16 cellular contexts compared by ENCODE assay signal in genomic region chr21:42337276-42337675, GRCh38. TPM values are rescaled to one million over a fixed set of nuclear protein-coding genes. Genes with fewer than 3 reads are reported as not detected.
A peak's percentile ranks its signal among the peaks of the same experiment; 100 is the strongest.
DNase-seq lines count a peak whose midpoint lies in the region; ATAC-seq and TF ChIP-seq lines count a peak whose summit lies in the region.
"Had no signal": no experiment of that assay in that cellular context is flagged by ENCODE, and none has a peak within 500 bp of the region (broad histone marks: within the 10 kb centered on the region; RNA-seq: fewer than 3 reads in every experiment).

No MANE protein-coding gene starts in this region.

- POLR2A ChIA-PET in activated CD8-positive, alpha-beta T cell treated with anti-CD3 and anti-CD28 coated beads for 36 hours (lab: Charles Lee): interaction anchor here (1.0 to 1.8 kb wide), 4 partner anchors 37 to 110 kb away, joined by 3 to 6 read pairs (median 5); partner anchors contain the start of gene UBASH3A
- POLR2A ChIA-PET in activated CD8-positive, alpha-beta T cell treated with anti-CD3 and anti-CD28 coated beads, Interleukin-2, amount 10 ng/mL, durations not matched to agents 7 days and 5 days (lab: Charles Lee): no interaction called here

- no peak overlapping the region for H4K8ac ChIP-seq in H9 (replicated peaks; ENCODE audit: insufficient read length, low read depth, low read length)

- no peak for TF ChIP-seq CTCF in activated CD8-positive, alpha-beta T cell treated with anti-CD3 and anti-CD28 coated beads for 36 hours (IDR thresholded peaks at IDR 0.05)
- no peak for TF ChIP-seq CTCF in H9 (conservative IDR thresholded peaks at IDR 0.05)
- no peak for TF ChIP-seq CTCF in brain (conservative IDR thresholded peaks at IDR 0.05)
- no peak for TF ChIP-seq CTCF in right atrium auricular region (IDR thresholded peaks at IDR 0.05)

- no peak overlapping the region for H2BK5ac ChIP-seq in H9 (ENCODE audit: insufficient read length, low read length)

- H3K4me1 ChIP-seq in H9 (ENCODE audit: insufficient read depth, low read length) (peaks cover 1% of the 10 kb centered on the region; the same call in 1 of the 2 replicates), right atrium auricular region (no peaks in the 10 kb centered on the region)

- H3K27me3 ChIP-seq in H9 (ENCODE audit: insufficient read depth, low read length): no peaks in the 10 kb centered on the region
- no peaks in the 10 kb centered on the region for H3K27me3 ChIP-seq in right atrium auricular region
- H3K27me3 ChIP-seq: BLaER1, Peyer's patch had no signal

- H3K9me3 Mint-ChIP-seq in activated CD8-positive, alpha-beta T cell treated with anti-CD3 and anti-CD28 coated beads for 36 hours: peaks cover 1% of the 10 kb centered on the region
- no peaks in the 10 kb centered on the region for H3K9me3 Mint-ChIP-seq in activated CD8-positive, alpha-beta T cell treated with anti-CD3 and anti-CD28 coated beads, Interleukin-2, amount 10 ng/mL, durations not matched to agents 7 days and 5 days (ENCODE audit: insufficient read depth)
- H3K9me3 Mint-ChIP-seq in H9 (peaks cover 4 to 6% of the 10 kb centered on the region in 2 experiments; a peak in 4 of 5 replicates), brain (peaks cover 0 to 16% (median 5%) of the 10 kb centered on the region in 5 experiments)

- H3K18ac ChIP-seq in H9 (ENCODE audit: insufficient read length, low read depth, low read length): no peak overlapping the region

- no peak overlapping the region for H2BK120ac ChIP-seq in H9 (ENCODE audit: low read depth, low read length, poor library complexity, severe bottlenecking)

- no peak for DNase-seq in activated CD8-positive, alpha-beta T cell treated with anti-CD3 and anti-CD28 coated beads for 36 hours
- DNase-seq in activated CD8-positive, alpha-beta T cell treated with anti-CD3 and anti-CD28 coated beads, Interleukin-2, amount 10 ng/mL, durations not matched to agents 7 days and 5 days: no peak
- DNase-seq in H9 (no peak), right atrium auricular region (ENCODE audit: low spot score) (no peak)
- peak; percentile 8 for DNase-seq in stimulated activated CD8-positive, alpha-beta memory T cell treated with anti-CD3 and anti-CD28 coated beads, Interleukin-4, amount 100 ng/mL, for 48 hours
- no peak for DNase-seq in activated CD4-positive, CD25-positive, alpha-beta regulatory T cell (lab: John Stamatoyannopoulos, UW)

- H3T11ph ChIP-seq in H9 (ENCODE audit: low read length): no peak overlapping the region

- no peak overlapping the region for H2BK20ac ChIP-seq in H9 (ENCODE audit: low read depth, low read length, poor library complexity, severe bottlenecking)

- no peak overlapping the region for H3K4ac ChIP-seq in H9 (ENCODE audit: low read depth, low read length)

- H3K27ac ChIP-seq in H9 (ENCODE audit: insufficient read length, low read depth, low read length) (no peak overlapping the region), right atrium auricular region (no peak overlapping the region)
- H3K27ac ChIP-seq: BLaER1, KMS-11 had no signal

- ATAC-seq in activated CD8-positive, alpha-beta T cell treated with anti-CD3 and anti-CD28 coated beads for 36 hours: no peak
- no peak for ATAC-seq in activated CD8-positive, alpha-beta T cell treated with anti-CD3 and anti-CD28 coated beads, Interleukin-2, amount 10 ng/mL, durations not matched to agents 7 days and 5 days
- no peak for ATAC-seq in HG03175 (IDR thresholded peaks at IDR 0.05; ENCODE audit: unreplicated experiment)

- no peak overlapping the region for H4K91ac ChIP-seq in H9 (ENCODE audit: insufficient read length, low read depth, low read length)

- H3K4me3 ChIP-seq in right atrium auricular region: no peak overlapping the region
- H3K4me3 ChIP-seq: BLaER1, Peyer's patch had no signal

- H3K36me3 ChIP-seq in right atrium auricular region: no peaks in the 10 kb centered on the region
- H3K36me3 ChIP-seq: BLaER1, Peyer's patch had no signal

- CTCF ChIA-PET in activated CD8-positive, alpha-beta T cell treated with anti-CD3 and anti-CD28 coated beads for 36 hours (lab: Charles Lee): interaction anchor here (0.6 to 5.9 kb wide), 32 partner anchors 8 to 220 kb away, joined by 3 to 47 read pairs (median 5); partner anchors contain the start of genes RSPH1, TFF1 and UBASH3A
- CTCF ChIA-PET in activated CD8-positive, alpha-beta T cell treated with anti-CD3 and anti-CD28 coated beads, Interleukin-2, amount 10 ng/mL, durations not matched to agents 7 days and 5 days (lab: Charles Lee): interaction anchor here (0.6 to 4.0 kb wide), 16 partner anchors 12 to 220 kb away, joined by 3 to 18 read pairs (median 4); partner anchors contain the start of gene UBASH3A

- H3K23ac ChIP-seq in H9 (ENCODE audit: insufficient read length, low read depth, low read length): no peak overlapping the region

- no CpG with 5 or more reads among the region's 4 CpGs for WGBS in H9 (ENCODE audit: extremely low coverage, insufficient read length, low lambda C conversion rate)

- H3K4me2 ChIP-seq in H9 (ENCODE audit: insufficient read depth, insufficient read length, low read length): no peak overlapping the region
- H3K4me2 ChIP-seq: BLaER1, KMS-11 had no signal

- no peak overlapping the region for H4K5ac ChIP-seq in H9 (ENCODE audit: insufficient read length, low read depth, low read length)

- no peak overlapping the region for H3K9ac ChIP-seq in H9 (ENCODE audit: extremely low read depth, insufficient read length, low read length)
- H3K9ac ChIP-seq: BLaER1, KMS-11 had no signal

- no peak overlapping the region for H3K14ac ChIP-seq in H9 (ENCODE audit: insufficient read depth, low read length)

- no peak overlapping the region for H2AK5ac ChIP-seq in H9 (ENCODE audit: insufficient read length, low read length)

- no peak overlapping the region for H2BK15ac ChIP-seq in H9 (ENCODE audit: low read depth, low read length)

- H3K9me3 ChIP-seq in H9 (ENCODE audit: control insufficient read depth, low read depth, low read length) (peaks cover under 1% of the 10 kb centered on the region), right atrium auricular region (no peaks in the 10 kb centered on the region)
- H3K9me3 ChIP-seq: Peyer's patch had no signal

- peak overlapping the region; percentile 20 for H3K27ac Mint-ChIP-seq in activated CD8-positive, alpha-beta T cell treated with anti-CD3 and anti-CD28 coated beads for 36 hours
- H3K27ac Mint-ChIP-seq in activated CD8-positive, alpha-beta T cell treated with anti-CD3 and anti-CD28 coated beads, Interleukin-2, amount 10 ng/mL, durations not matched to agents 7 days and 5 days: no peak overlapping the region
- H3K27ac Mint-ChIP-seq in H9 (peak overlapping the region in 2 of 3 experiments; percentile 62 to 76; a peak in 2 of 7 replicates), brain (peak overlapping the region in 3 of 5 experiments; percentile 79 to 89 (median 84))

- H3K4me3 Mint-ChIP-seq in activated CD8-positive, alpha-beta T cell treated with anti-CD3 and anti-CD28 coated beads for 36 hours: no peak overlapping the region
- H3K4me3 Mint-ChIP-seq in activated CD8-positive, alpha-beta T cell treated with anti-CD3 and anti-CD28 coated beads, Interleukin-2, amount 10 ng/mL, durations not matched to agents 7 days and 5 days: no peak overlapping the region
- peak overlapping the region in 1 of 2 experiments; percentile 27; a peak in 1 of 5 replicates for H3K4me3 Mint-ChIP-seq in H9
- H3K4me3 Mint-ChIP-seq in brain: peak overlapping the region in 1 of 5 experiments; percentile 54

- no peak overlapping the region for H2AFZ ChIP-seq in H9 (ENCODE audit: low read length)

- H3K79me1 ChIP-seq in H9 (ENCODE audit: insufficient read depth, low read depth, low read length, poor library complexity, severe bottlenecking): no peaks in the 10 kb centered on the region

- no peak overlapping the region for H3K56ac ChIP-seq in H9 (ENCODE audit: insufficient read length, low read depth, low read length)

- H3K27me3 Mint-ChIP-seq in activated CD8-positive, alpha-beta T cell treated with anti-CD3 and anti-CD28 coated beads for 36 hours: no peaks in the 10 kb centered on the region
- H3K27me3 Mint-ChIP-seq in activated CD8-positive, alpha-beta T cell treated with anti-CD3 and anti-CD28 coated beads, Interleukin-2, amount 10 ng/mL, durations not matched to agents 7 days and 5 days (ENCODE audit: low read depth): peaks cover 24% of the 10 kb centered on the region
- H3K27me3 Mint-ChIP-seq in H9 (ENCODE audit: low read depth) (peaks cover 2% of the 10 kb centered on the region; the same call in 1 of the 2 replicates), brain (peaks cover 11% of the 10 kb centered on the region)

- H3K36me3 Mint-ChIP-seq in activated CD8-positive, alpha-beta T cell treated with anti-CD3 and anti-CD28 coated beads for 36 hours (ENCODE audit: low read depth): no peaks in the 10 kb centered on the region
- no peaks in the 10 kb centered on the region for H3K36me3 Mint-ChIP-seq in activated CD8-positive, alpha-beta T cell treated with anti-CD3 and anti-CD28 coated beads, Interleukin-2, amount 10 ng/mL, durations not matched to agents 7 days and 5 days (ENCODE audit: low read depth)
- H3K36me3 Mint-ChIP-seq in H9 (ENCODE audit: insufficient read depth in 1 of 3, low read depth in 3 of 3) (peaks cover 0 to 5% (median 0%) of the 10 kb centered on the region in 3 experiments; a peak in 3 of 7 replicates), brain (no peaks in the 10 kb centered on the region)

- intact Hi-C loops in activated CD8-positive, alpha-beta T cell treated with anti-CD3 and anti-CD28 coated beads for 36 hours (cut with micrococcal nuclease): loop anchor here (5.0 kb wide), 1 partner anchor 110 kb away; no protein-coding TSS in a partner anchor

- no peak overlapping the region for H2BK12ac ChIP-seq in H9 (ENCODE audit: insufficient read length, low read depth, low read length)

- H3K23me2 ChIP-seq in H9 (ENCODE audit: insufficient read length, low read depth, low read length, poor library complexity, severe bottlenecking): no peaks in the 10 kb centered on the region

- H3K4me1 Mint-ChIP-seq in activated CD8-positive, alpha-beta T cell treated with anti-CD3 and anti-CD28 coated beads for 36 hours (ENCODE audit: low read depth): peaks cover 17% of the 10 kb centered on the region
- peaks cover 11% of the 10 kb centered on the region for H3K4me1 Mint-ChIP-seq in activated CD8-positive, alpha-beta T cell treated with anti-CD3 and anti-CD28 coated beads, Interleukin-2, amount 10 ng/mL, durations not matched to agents 7 days and 5 days (ENCODE audit: low read depth)
- peaks cover 31 to 34% of the 10 kb centered on the region in 2 experiments for H3K4me1 Mint-ChIP-seq in H9
- peaks cover 28% of the 10 kb centered on the region for H3K4me1 Mint-ChIP-seq in brain

- no peaks in the 10 kb centered on the region for H4K20me1 ChIP-seq in H9 (ENCODE audit: control insufficient read depth, insufficient read depth, insufficient read length)
- H4K20me1 ChIP-seq: BLaER1 had no signal

- no peaks in the 10 kb centered on the region for H3K79me2 ChIP-seq in H9 (ENCODE audit: insufficient read depth, low read length)

RNA-seq across cellular contexts. Expression of gene TFF2, which starts 13.5 kb away (rescaled TPM):
- not detected for total RNA-seq in activated CD8-positive, alpha-beta T cell treated with anti-CD3 and anti-CD28 coated beads for 36 hours
- total RNA-seq in activated CD8-positive, alpha-beta T cell treated with anti-CD3 and anti-CD28 coated beads, Interleukin-2, amount 10 ng/mL, durations not matched to agents 7 days and 5 days: not detected
- total RNA-seq in H9 (2021) (not detected in 2 replicates), right atrium auricular region (not detected)
- not detected for polyA plus RNA-seq in brain (ENCODE audit: insufficient read depth, low read depth, low replicate concordance)
- total RNA-seq: A172; CD8-positive, alpha-beta memory T cell; HepG2; Right ventricle myocardium superior had no signal
- polyA plus RNA-seq: CD8-positive, alpha-beta memory T cell had no signal

RNA-seq across cellular contexts. Expression of gene TFF3, which starts 22.1 kb away (rescaled TPM):
- not detected for total RNA-seq in activated CD8-positive, alpha-beta T cell treated with anti-CD3 and anti-CD28 coated beads for 36 hours
- total RNA-seq in activated CD8-positive, alpha-beta T cell treated with anti-CD3 and anti-CD28 coated beads, Interleukin-2, amount 10 ng/mL, durations not matched to agents 7 days and 5 days: not detected
- total RNA-seq in H9 (2021): 1.5 TPM in 2 replicates
- 59.5 TPM for polyA plus RNA-seq in brain (ENCODE audit: insufficient read depth, low read depth, low replicate concordance)
- 1 to 10 TPM; 5.0 TPM for total RNA-seq in right atrium auricular region
- total RNA-seq: A172; CD8-positive, alpha-beta memory T cell had no signal
- polyA plus RNA-seq: CD8-positive, alpha-beta memory T cell had no signal

RNA-seq across cellular contexts. Expression of gene TFF1, which starts 29.1 kb away (rescaled TPM):
- total RNA-seq in activated CD8-positive, alpha-beta T cell treated with anti-CD3 and anti-CD28 coated beads for 36 hours: 1 to 10 TPM in 1 of 2 experiments, not detected in 1; 1.1 TPM
- not detected for total RNA-seq in activated CD8-positive, alpha-beta T cell treated with anti-CD3 and anti-CD28 coated beads, Interleukin-2, amount 10 ng/mL, durations not matched to agents 7 days and 5 days
- total RNA-seq in H9 (2021) (not detected in 2 replicates), right atrium auricular region (not detected)
- polyA plus RNA-seq in brain (ENCODE audit: insufficient read depth, low read depth, low replicate concordance): not detected
- total RNA-seq: A172; CD8-positive, alpha-beta memory T cell; M059J; Right ventricle myocardium superior had no signal
- polyA plus RNA-seq: CD8-positive, alpha-beta memory T cell had no signal

RNA-seq across cellular contexts. Expression of gene TMPRSS3, which starts 58.6 kb away (rescaled TPM):
- 100 to 1,000 TPM; 123 to 134 TPM for total RNA-seq in activated CD8-positive, alpha-beta T cell treated with anti-CD3 and anti-CD28 coated beads for 36 hours
- 10 to 100 TPM in 1 of 2 experiments, 1 to 10 TPM in 1; 9.9 to 10.1 TPM for total RNA-seq in activated CD8-positive, alpha-beta T cell treated with anti-CD3 and anti-CD28 coated beads, Interleukin-2, amount 10 ng/mL, durations not matched to agents 7 days and 5 days
- 0.31 and 0.44 TPM in 2 replicates for total RNA-seq in H9 (2021)
- 139 TPM for polyA plus RNA-seq in brain (ENCODE audit: insufficient read depth, low read depth, low replicate concordance)
- 1 to 10 TPM; 1.1 to 2.4 TPM for total RNA-seq in right atrium auricular region
- total RNA-seq: Right ventricle myocardium superior had no signal
